In genomic region chr1:156833598-156833997, GRCh38 we compare ENCODE assay signal across 17 cellular contexts. TPM values are rescaled to one million over a fixed set of nuclear protein-coding genes. Genes with fewer than 3 reads are reported as not detected.
DNase-seq lines count a peak whose midpoint lies in the region; ATAC-seq and TF ChIP-seq lines count a peak whose summit lies in the region.
"Had no signal": no experiment of that assay in that cellular context is flagged by ENCODE, and none has a peak within 500 bp of the region (broad histone marks: within the 10 kb centered on the region; RNA-seq: fewer than 3 reads in every experiment).

No MANE protein-coding gene starts in this region.

- H3K9me3 Mint-ChIP-seq in natural killer cell = no peaks in the 10 kb centered on the region
- no peaks in the 10 kb centered on the region for H3K9me3 Mint-ChIP-seq in natural killer cell treated with Interleukin-12 subunit alpha and Interleukin-12 subunit beta and Interleukin-15 and Interleukin-18, amount 100 ng/mL, for 72 hours
- no peaks in the 10 kb centered on the region for H3K9me3 Mint-ChIP-seq in activated naive CD8-positive, alpha-beta T cell treated with anti-CD3 and anti-CD28 coated beads, Interleukin-2, amount 50 U/mL, for 24 hours
- H3K9me3 Mint-ChIP-seq: activated T-cell treated with anti-CD3 and anti-CD28 coated beads, Interleukin-2, amount 50 U/mL, for 4 hours; T-helper 2 cell treated with Interferon-gamma antibody and Interleukin-4, amounts not matched to agents 5 μg/mL and 100 μg/mL, for 36 hours had no signal

- H3K27me3 Mint-ChIP-seq in natural killer cell (ENCODE audit: low read depth in 2 of 2) = peaks cover 0 to 6% of the 10 kb centered on the region in 2 donors
- H3K27me3 Mint-ChIP-seq in natural killer cell treated with Interleukin-12 subunit alpha and Interleukin-12 subunit beta and Interleukin-15 and Interleukin-18, amount 100 ng/mL, for 72 hours = peaks cover 6 to 19% of the 10 kb centered on the region in 2 donors
- peaks cover 15% of the 10 kb centered on the region for H3K27me3 Mint-ChIP-seq in activated naive CD8-positive, alpha-beta T cell treated with anti-CD3 and anti-CD28 coated beads, Interleukin-2, amount 50 U/mL, for 24 hours

- TF ChIP-seq CTCF in natural killer cell (IDR thresholded peaks at IDR 0.05) = no peak

- H3K36me3 Mint-ChIP-seq in natural killer cell = no peaks in the 10 kb centered on the region
- no peaks in the 10 kb centered on the region for H3K36me3 Mint-ChIP-seq in natural killer cell treated with Interleukin-12 subunit alpha and Interleukin-12 subunit beta and Interleukin-15 and Interleukin-18, amount 100 ng/mL, for 72 hours
- H3K36me3 Mint-ChIP-seq in activated naive CD8-positive, alpha-beta T cell treated with anti-CD3 and anti-CD28 coated beads, Interleukin-2, amount 50 U/mL, for 24 hours (ENCODE audit: low read depth) = no peaks in the 10 kb centered on the region

- ATAC-seq in natural killer cell (peak in 2 of 3 donors; percentile 43 to 56), left colon (no peak), GM19455 (IDR thresholded peaks at IDR 0.05; ENCODE audit: unreplicated experiment) (no peak)
- ATAC-seq in natural killer cell treated with Interleukin-12 subunit alpha and Interleukin-12 subunit beta and Interleukin-15 and Interleukin-18, amount 100 ng/mL, for 72 hours = no peak
- peak; percentile 44 for ATAC-seq in activated naive CD8-positive, alpha-beta T cell treated with anti-CD3 and anti-CD28 coated beads, Interleukin-2, amount 50 U/mL, for 24 hours
- ATAC-seq: left lung had no signal

- H3K27ac Mint-ChIP-seq in natural killer cell = peak overlapping the region in 1 of 2 donors; percentile 27
- H3K27ac Mint-ChIP-seq in natural killer cell treated with Interleukin-12 subunit alpha and Interleukin-12 subunit beta and Interleukin-15 and Interleukin-18, amount 100 ng/mL, for 72 hours = peak overlapping the region in 1 of 2 donors; percentile 34
- peak overlapping the region; percentile 76 for H3K27ac Mint-ChIP-seq in activated naive CD8-positive, alpha-beta T cell treated with anti-CD3 and anti-CD28 coated beads, Interleukin-2, amount 50 U/mL, for 24 hours
- H3K27ac Mint-ChIP-seq: T-helper 2 cell treated with Interferon-gamma antibody and Interleukin-4, amounts not matched to agents 5 μg/mL and 100 μg/mL, for 36 hours had no signal

- peaks cover 6 to 29% of the 10 kb centered on the region in 2 donors for H3K4me1 Mint-ChIP-seq in natural killer cell
- peaks cover 24 to 28% of the 10 kb centered on the region in 2 donors for H3K4me1 Mint-ChIP-seq in natural killer cell treated with Interleukin-12 subunit alpha and Interleukin-12 subunit beta and Interleukin-15 and Interleukin-18, amount 100 ng/mL, for 72 hours (ENCODE audit: low read depth in 2 of 2)
- peaks cover 50% of the 10 kb centered on the region for H3K4me1 Mint-ChIP-seq in activated naive CD8-positive, alpha-beta T cell treated with anti-CD3 and anti-CD28 coated beads, Interleukin-2, amount 50 U/mL, for 24 hours

- intact Hi-C loops in natural killer cell (cut with micrococcal nuclease) (no loop called here), left colon (cut with DNase I, micrococcal nuclease) (no loop called here)

- H3K4me3 Mint-ChIP-seq in natural killer cell = no peak overlapping the region
- H3K4me3 Mint-ChIP-seq in natural killer cell treated with Interleukin-12 subunit alpha and Interleukin-12 subunit beta and Interleukin-15 and Interleukin-18, amount 100 ng/mL, for 72 hours = no peak overlapping the region
- peak overlapping the region; percentile 25 for H3K4me3 Mint-ChIP-seq in activated naive CD8-positive, alpha-beta T cell treated with anti-CD3 and anti-CD28 coated beads, Interleukin-2, amount 50 U/mL, for 24 hours
- H3K4me3 Mint-ChIP-seq: activated T-cell treated with anti-CD3 and anti-CD28 coated beads, Interleukin-2, amount 50 U/mL, for 4 hours; T-helper 2 cell treated with Interferon-gamma antibody and Interleukin-4, amounts not matched to agents 5 μg/mL and 100 μg/mL, for 36 hours had no signal

- DNase-seq in DMS53 (lab: John Stamatoyannopoulos, UW) (peak; percentile 28), DMS53 treated with DMSO at 0.1 percent for 48 hours (lab: John Stamatoyannopoulos, UW; ENCODE audit: unreplicated experiment) (no peak), natural killer cell (no peak), left colon (no peak), hypothalamus (lab: John Stamatoyannopoulos, UW) (no peak)
- DNase-seq in natural killer cell treated with Interleukin-12 subunit alpha and Interleukin-12 subunit beta and Interleukin-15 and Interleukin-18, amount 100 ng/mL, for 72 hours (ENCODE audit: low spot score) = no peak
- DNase-seq in activated naive CD8-positive, alpha-beta T cell treated with anti-CD3 and anti-CD28 coated beads, Interleukin-2, amount 50 U/mL, for 24 hours = no peak
- DNase-seq: 8988T; activated CD4-positive, alpha-beta T cell treated with anti-CD3 and anti-CD28 coated beads for 1 hour; activated T-cell treated with anti-CD3 and anti-CD28 coated beads, Interleukin-2, amount 50 U/mL, for 4 hours; aorta; left lung; NK-92 treated with Interleukin-12 subunit alpha and Interleukin-12 subunit beta, amount 100 ng/mL, for 24 hours; transverse colon had no signal

RNA-seq across cellular contexts. Expression of gene SH2D2A, which starts 16.9 kb away (rescaled TPM):
- total RNA-seq in natural killer cell (100 to 1,000 TPM; 155 to 324 (median 312) TPM), left colon (1 to 10 TPM; 1.4 to 2.4 TPM)
- total RNA-seq in natural killer cell treated with Interleukin-12 subunit alpha and Interleukin-12 subunit beta and Interleukin-15 and Interleukin-18, amount 100 ng/mL, for 72 hours = 100 to 1,000 TPM; 153 to 188 TPM
- total RNA-seq: fibroblast of villous mesenchyme had no signal

RNA-seq across cellular contexts. Expression of gene INSRR, which starts 25.3 kb away (rescaled TPM):
- total RNA-seq in natural killer cell = under 1 TPM; 0.10 to 0.18 (median 0.14) TPM
- total RNA-seq in natural killer cell treated with Interleukin-12 subunit alpha and Interleukin-12 subunit beta and Interleukin-15 and Interleukin-18, amount 100 ng/mL, for 72 hours = under 1 TPM; 0.14 TPM
- total RNA-seq in left colon = not detected
- total RNA-seq: fibroblast of villous mesenchyme, left lung, transverse colon had no signal

RNA-seq across cellular contexts. Expression of gene NTRK1, which starts 27.1 kb away (rescaled TPM):
- total RNA-seq in natural killer cell = 10 to 100 TPM in 1 of 3 donors, 1 to 10 TPM in 2; 1.7 to 16.7 (median 2.4) TPM
- 1 to 10 TPM; 1.4 to 8.1 TPM for total RNA-seq in natural killer cell treated with Interleukin-12 subunit alpha and Interleukin-12 subunit beta and Interleukin-15 and Interleukin-18, amount 100 ng/mL, for 72 hours
- total RNA-seq in left colon = under 1 TPM in 1 of 2 donors, not detected in 1; 0.95 TPM
- total RNA-seq: fibroblast of villous mesenchyme had no signal

RNA-seq across cellular contexts. Expression of gene PEAR1, which starts 59.9 kb away (rescaled TPM):
- 1 to 10 TPM in 1 of 3 donors, under 1 TPM in 2; 0.52 to 1.4 (median 0.80) TPM for total RNA-seq in natural killer cell
- total RNA-seq in natural killer cell treated with Interleukin-12 subunit alpha and Interleukin-12 subunit beta and Interleukin-15 and Interleukin-18, amount 100 ng/mL, for 72 hours = under 1 TPM in 1 of 2 donors, not detected in 1; 0.64 TPM
- total RNA-seq in left colon = 1 to 10 TPM; 2.0 to 2.9 TPM

Comparison
In these comparisons a context has a peak if more than half of its experiments do, and no peak if none do; other contexts are left out.
1. ATAC-seq: peak in natural killer cell (2 of 3) and activated naive CD8-positive, alpha-beta T cell treated with anti-CD3 and anti-CD28 coated beads, Interleukin-2, amount 50 U/mL, for 24 hours (single experiment); none in natural killer cell treated with Interleukin-12 subunit alpha and Interleukin-12 subunit beta and Interleukin-15 and Interleukin-18, amount 100 ng/mL, for 72 hours (0 of 2), left colon (single experiment) and GM19455 (single experiment).
2. RNA of gene SH2D2A, which starts 16.9 kb away (total RNA-seq): 155 to 324 TPM in natural killer cell and 153 to 188 TPM in natural killer cell treated with Interleukin-12 subunit alpha and Interleukin-12 subunit beta and Interleukin-15 and Interleukin-18, amount 100 ng/mL, for 72 hours; 1.4 to 2.4 TPM in left colon; every median in the first group is over 10 times any median in the second.